Comparison of ENCODE assay signal across 15 cellular contexts in genomic region chr13:22018297-22019210, GRCh38.
A peak's percentile ranks its signal among the peaks of the same experiment; 100 is the strongest.
DNase-seq lines count a peak whose midpoint lies in the region; ATAC-seq, FAIRE-seq and TF ChIP-seq lines count a peak whose summit lies in the region.
"Had no signal": no experiment of that assay in that cellular context is flagged by ENCODE, and none has a peak within 500 bp of the region (broad histone marks: within the 10 kb centered on the region; RNA-seq: fewer than 3 reads in every experiment).

No MANE protein-coding gene starts in this region.

- H3K4me3 Mint-ChIP-seq in activated CD4-positive, alpha-beta T cell treated with anti-CD3 and anti-CD28 coated beads, Interleukin-2, amount 10 ng/mL, durations not matched to agents 24 days and 14 days = no peak overlapping the region

- no peaks in the 10 kb centered on the region for H3K9me3 Mint-ChIP-seq in activated CD4-positive, alpha-beta T cell treated with anti-CD3 and anti-CD28 coated beads, Interleukin-2, amount 10 ng/mL, durations not matched to agents 24 days and 14 days

- peak overlapping the region; percentile 20; the same call in 1 of the 2 replicates for H3K18ac ChIP-seq in IMR-90 (ENCODE audit: low read depth, low read length)

- H2BK15ac ChIP-seq in IMR-90 (ENCODE audit: low read depth, low read length) = no peak overlapping the region

- POLR2A ChIA-PET in IMR-90 (lab: Charles Lee; ENCODE audit: unreplicated experiment) = no interaction called here

- no peak overlapping the region for H4K8ac ChIP-seq in IMR-90 (ENCODE audit: low read depth in 2 of 2, low read length in 2 of 2)

- no peaks in the 10 kb centered on the region for H4K20me1 ChIP-seq in IMR-90 (ENCODE audit: insufficient read depth, low read length)

- no TSS peak for BruUV-seq in IMR-90 (replicated peaks; lab: Mats Ljungman, UMichigan)

- H3K4me2 ChIP-seq in IMR-90 (ENCODE audit: low read depth, low read length) = no peak overlapping the region; the same call in 1 of the 2 replicates
- H3K4me2 ChIP-seq: PC-9 had no signal

- no peak overlapping the region for H3K56ac ChIP-seq in IMR-90 (ENCODE audit: extremely low read depth, insufficient read depth, low read length)

- H3K27ac Mint-ChIP-seq in activated CD4-positive, alpha-beta T cell treated with anti-CD3 and anti-CD28 coated beads, Interleukin-2, amount 10 ng/mL, durations not matched to agents 24 days and 14 days = no peak overlapping the region

- H2AFZ ChIP-seq in IMR-90 (replicated peaks; ENCODE audit: low read length, poor library complexity) = peak overlapping the region; percentile 1
- H2AFZ ChIP-seq: PC-9 had no signal

- CTCF ChIA-PET in IMR-90 (lab: Yijun Ruan, JAX) = no interaction called here

- H3K14ac ChIP-seq in IMR-90 (replicated peaks; ENCODE audit: low read depth, low read length) = no peak overlapping the region

- peak; percentile 48 for ATAC-seq in IMR-90 (ENCODE audit: low read depth)

- no peak overlapping the region for H4K5ac ChIP-seq in IMR-90 (ENCODE audit: low read depth, low read length)

- H3K4ac ChIP-seq in IMR-90 (ENCODE audit: low read depth, low read length) = no peak overlapping the region

- no peak overlapping the region for H2BK5ac ChIP-seq in IMR-90 (ENCODE audit: low read depth, low read length, poor library complexity, severe bottlenecking)

- no peak overlapping the region for H2BK120ac ChIP-seq in IMR-90 (ENCODE audit: low read depth, low read length)

- dilution Hi-C loops in IMR-90 (cut with HindIII; ENCODE audit: low sequenced_read_pairs, unreplicated experiment) = no loop called here

- no peak overlapping the region; the same call in 1 of the 2 replicates for H2AK5ac ChIP-seq in IMR-90 (ENCODE audit: low read depth, low read length)

- H3K36me3 Mint-ChIP-seq in activated CD4-positive, alpha-beta T cell treated with anti-CD3 and anti-CD28 coated beads, Interleukin-2, amount 10 ng/mL, durations not matched to agents 24 days and 14 days (ENCODE audit: low read depth) = no peaks in the 10 kb centered on the region

- no peak overlapping the region for H2AK9ac ChIP-seq in IMR-90 (replicated peaks; ENCODE audit: low read depth, low read length, poor library complexity)

- peak; percentile 63 for DNase-seq in activated CD4-positive, alpha-beta T cell treated with anti-CD3 and anti-CD28 coated beads, Interleukin-2, amount 10 ng/mL, durations not matched to agents 24 days and 14 days
- no peak for DNase-seq in activated CD4-positive, alpha-beta T cell treated with anti-CD3 and anti-CD28 coated beads, Interleukin-2, amount 50 U/mL, for 4 hours
- DNase-seq in IMR-90 (no peak), bronchial epithelial cell (ENCODE audit: low read depth) (no peak), retina (peak; percentile 26), cerebellum (ENCODE audit: low spot score) (no peak), superior temporal gyrus (ENCODE audit: extremely low spot score) (no peak), cardiac septum (ENCODE audit: low spot score) (no peak)
- DNase-seq: NCI-H146, NCI-H2081 treated with DMSO at 0.1 percent for 48 hours, NCI-H345, NCI-H69, PC-9 had no signal

- H3K23ac ChIP-seq in IMR-90 (ENCODE audit: low read depth, low read length) = no peak overlapping the region

- H3K9me3 ChIP-seq in IMR-90 (ENCODE audit: control insufficient read depth, insufficient read depth, low read length) = no peaks in the 10 kb centered on the region

- H2BK20ac ChIP-seq in IMR-90 (ENCODE audit: low read depth, low read length) = peak overlapping the region; percentile 11; the same call in 1 of the 2 replicates

- H4K91ac ChIP-seq in IMR-90 (ENCODE audit: insufficient read depth, low read depth, low read length) = no peak overlapping the region

- FAIRE-seq in bronchial epithelial cell (lab: Jason Lieb, UNC) = peak; percentile 72
- FAIRE-seq: H54 had no signal

- no peaks in the 10 kb centered on the region for H3K9me1 ChIP-seq in IMR-90 (ENCODE audit: insufficient read depth, low read length)

- no peaks in the 10 kb centered on the region for H3K4me1 ChIP-seq in IMR-90 (ENCODE audit: control insufficient read depth, insufficient read depth, low read length)

- TF ChIP-seq CTCF in IMR-90 (conservative IDR thresholded peaks at IDR 0.05; ENCODE audit: low read depth, low read length) (no peak), bronchial epithelial cell (IDR thresholded peaks at IDR 0.05; ENCODE audit: insufficient read depth, low read length, severe bottlenecking) (no peak)

- TF ChIP-seq POLR2A in IMR-90 (IDR thresholded peaks at IDR 0.05; ENCODE audit: low read depth, low read length) = no peak

- H3K4me3 ChIP-seq in IMR-90 (ENCODE audit: insufficient read depth, low read depth, low read length) (no peak overlapping the region), bronchial epithelial cell (ENCODE audit: low read depth, low read length) (no peak overlapping the region)
- H3K4me3 ChIP-seq: PC-9 had no signal

- H3K27ac ChIP-seq in IMR-90 (ENCODE audit: insufficient read depth, low read length) = no peak overlapping the region
- H3K27ac ChIP-seq: C4-2B, PC-9 had no signal

- no peaks in the 10 kb centered on the region for H3K27me3 Mint-ChIP-seq in activated CD4-positive, alpha-beta T cell treated with anti-CD3 and anti-CD28 coated beads, Interleukin-2, amount 10 ng/mL, durations not matched to agents 24 days and 14 days

- H3K27me3 ChIP-seq in IMR-90 (ENCODE audit: control insufficient read depth, insufficient read depth, low read length) (no peaks in the 10 kb centered on the region), bronchial epithelial cell (ENCODE audit: control insufficient read depth, insufficient read depth, low read length) (no peaks in the 10 kb centered on the region)

- H3K36me3 ChIP-seq in IMR-90 (ENCODE audit: control insufficient read depth, insufficient read depth, low read length) = no peaks in the 10 kb centered on the region
- no peaks in the 10 kb centered on the region for H3K36me3 ChIP-seq in bronchial epithelial cell (ENCODE audit: control insufficient read depth, insufficient read depth, low read length)

- WGBS in IMR-90 (ENCODE audit: extremely low coverage in 2 of 2, insufficient read length in 1 of 2), 2 experiments = 83% methylated on average over 6 of the region's 14 CpGs; no CpG with 5 or more reads in 1 of the 2 experiments

- no peaks in the 10 kb centered on the region for H3K79me1 ChIP-seq in IMR-90 (ENCODE audit: low read depth in 1 of 2, low read length in 2 of 2)

- intact Hi-C loops in activated CD4-positive, alpha-beta T cell treated with anti-CD3 and anti-CD28 coated beads, Interleukin-2, amount 10 ng/mL, durations not matched to agents 24 days and 14 days (cut with micrococcal nuclease) = loop anchor here (5.0 kb wide), 1 partner anchor 109 kb away; no protein-coding TSS in a partner anchor
- intact Hi-C loops in IMR-90 (cut with micrococcal nuclease) = no loop called here
- intact Hi-C loops in cardiac septum (cut with DNase I) = no loop called here

- H3K4me1 Mint-ChIP-seq in activated CD4-positive, alpha-beta T cell treated with anti-CD3 and anti-CD28 coated beads, Interleukin-2, amount 10 ng/mL, durations not matched to agents 24 days and 14 days = peaks cover 5% of the 10 kb centered on the region

- H3K9ac ChIP-seq in IMR-90 (ENCODE audit: low read depth, low read length) = no peak overlapping the region

- TF ChIP-seq RAD21 in IMR-90 (IDR thresholded peaks at IDR 0.05; ENCODE audit: low read length) = no peak

- in situ Hi-C loops in IMR-90 (cut with MboI; ENCODE audit: low sequenced_read_pairs) = no loop called here

TF ChIP-seq in IMR-90, 13 proteins besides CTCF, POLR2A, EP300 and RAD21:
- no peak for TF ChIP-seq RCOR1 (IDR thresholded peaks at IDR 0.05; ENCODE audit: insufficient replicate concordance, low read length)
- no peak for TF ChIP-seq BHLHE40 (IDR thresholded peaks at IDR 0.05; ENCODE audit: low read depth, low read length)
- no peak for TF ChIP-seq MAZ (IDR thresholded peaks at IDR 0.05; ENCODE audit: borderline replicate concordance, low read depth, low read length)
- no peak for TF ChIP-seq NFE2L2 (IDR thresholded peaks at IDR 0.05; ENCODE audit: low read depth, low read length)
- no peak for TF ChIP-seq FOS (IDR thresholded peaks at IDR 0.05; ENCODE audit: low read depth, low read length)
- TF ChIP-seq CHD1 (IDR thresholded peaks at IDR 0.05; ENCODE audit: low read depth, low read length) = no peak
- TF ChIP-seq SMC3 (IDR thresholded peaks at IDR 0.05; ENCODE audit: low read depth, low read length) = no peak
- TF ChIP-seq MXI1 (IDR thresholded peaks at IDR 0.05; ENCODE audit: borderline replicate concordance, low read depth, low read length) = no peak
- no peak for TF ChIP-seq ELK1 (IDR thresholded peaks at IDR 0.05; ENCODE audit: borderline replicate concordance, low read depth, low read length)
- TF ChIP-seq USF2 (IDR thresholded peaks at IDR 0.05; ENCODE audit: low read depth, low read length) = no peak
- no peak for TF ChIP-seq MAFK (IDR thresholded peaks at IDR 0.05; ENCODE audit: low read depth, low read length)
- no peak for TF ChIP-seq CEBPB (IDR thresholded peaks at IDR 0.05; ENCODE audit: low read depth, low read length)
- TF ChIP-seq RFX5 (IDR thresholded peaks at IDR 0.05; ENCODE audit: low read depth, low read length) = no peak
TF ChIP-seq in IMR-90: peak in this region for 0.

Comparison
In these comparisons a context has a peak if more than half of its experiments do, and no peak if none do; other contexts are left out.
1. DNase-seq: peak in activated CD4-positive, alpha-beta T cell treated with anti-CD3 and anti-CD28 coated beads, Interleukin-2, amount 10 ng/mL, durations not matched to agents 24 days and 14 days (single experiment) and retina (single experiment); none in activated CD4-positive, alpha-beta T cell treated with anti-CD3 and anti-CD28 coated beads, Interleukin-2, amount 50 U/mL, for 4 hours (0 of 2), IMR-90 (single experiment), bronchial epithelial cell (single experiment), cerebellum (single experiment), superior temporal gyrus (single experiment) and cardiac septum (single experiment).